Comparison of ENCODE assay signal across 1 cellular context in the genomic region with DNA sequence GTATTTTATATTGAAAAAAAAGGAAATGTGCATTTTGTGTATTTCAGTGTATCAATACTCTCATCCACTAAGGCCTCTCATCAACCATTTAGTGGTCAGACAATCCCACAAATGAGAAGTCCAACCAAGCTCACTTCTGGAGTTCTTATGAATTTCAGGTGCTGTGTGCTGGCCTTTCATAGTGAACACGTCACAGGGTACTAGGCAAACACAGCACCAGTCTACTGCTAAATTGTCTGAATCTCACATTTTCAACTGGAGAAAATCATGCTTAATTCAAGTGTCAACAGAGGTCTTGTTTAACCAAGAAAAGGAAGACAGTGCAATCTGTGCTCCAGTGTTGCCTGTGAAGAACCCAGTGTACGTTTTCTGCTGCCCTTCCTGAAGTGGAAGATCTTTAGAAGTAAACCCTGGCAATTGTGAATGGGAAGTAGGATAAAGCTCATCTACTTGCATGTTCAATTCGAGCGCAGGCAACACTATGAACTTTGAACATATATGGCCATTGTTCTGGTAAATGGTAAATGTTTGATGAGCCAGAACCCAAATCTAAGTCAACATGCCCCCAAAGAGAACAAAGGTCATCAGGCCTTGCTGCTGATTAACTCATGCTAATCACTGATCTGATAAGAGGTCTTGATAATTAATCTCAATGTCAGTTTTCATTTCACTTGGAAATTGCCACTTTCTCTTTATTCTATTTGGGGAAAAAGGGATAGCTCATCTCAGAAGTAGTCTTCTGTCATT.
A peak's percentile ranks its signal among the peaks of the same experiment; 100 is the strongest.
TF ChIP-seq lines count a peak whose summit lies in the region.

No MANE protein-coding gene starts in this region.

TF ChIP-seq in HepG2, 621 proteins besides CTCF, POLR2A, EP300 and RAD21 (continued from another document and continues in another):
- TF ChIP-seq, protein P1, sequence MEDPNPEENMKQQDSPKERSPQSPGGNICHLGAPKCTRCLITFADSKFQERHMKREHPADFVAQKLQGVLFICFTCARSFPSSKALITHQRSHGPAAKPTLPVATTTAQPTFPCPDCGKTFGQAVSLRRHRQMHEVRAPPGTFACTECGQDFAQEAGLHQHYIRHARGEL (CRISPR knock-in tag; IDR thresholded peaks at IDR 0.05) = no peak
- TF ChIP-seq, protein P2, sequence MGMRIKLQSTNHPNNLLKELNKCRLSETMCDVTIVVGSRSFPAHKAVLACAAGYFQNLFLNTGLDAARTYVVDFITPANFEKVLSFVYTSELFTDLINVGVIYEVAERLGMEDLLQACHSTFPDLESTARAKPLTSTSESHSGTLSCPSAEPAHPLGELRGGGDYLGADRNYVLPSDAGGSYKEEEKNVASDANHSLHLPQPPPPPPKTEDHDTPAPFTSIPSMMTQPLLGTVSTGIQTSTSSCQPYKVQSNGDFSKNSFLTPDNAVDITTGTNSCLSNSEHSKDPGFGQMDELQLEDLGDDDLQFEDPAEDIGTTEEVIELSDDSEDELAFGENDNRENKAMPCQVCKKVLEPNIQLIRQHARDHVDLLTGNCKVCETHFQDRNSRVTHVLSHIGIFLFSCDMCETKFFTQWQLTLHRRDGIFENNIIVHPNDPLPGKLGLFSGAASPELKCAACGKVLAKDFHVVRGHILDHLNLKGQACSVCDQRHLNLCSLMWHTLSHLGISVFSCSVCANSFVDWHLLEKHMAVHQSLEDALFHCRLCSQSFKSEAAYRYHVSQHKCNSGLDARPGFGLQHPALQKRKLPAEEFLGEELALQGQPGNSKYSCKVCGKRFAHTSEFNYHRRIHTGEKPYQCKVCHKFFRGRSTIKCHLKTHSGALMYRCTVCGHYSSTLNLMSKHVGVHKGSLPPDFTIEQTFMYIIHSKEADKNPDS (CRISPR knock-in tag; IDR thresholded peaks at IDR 0.05) = no peak
- TF ChIP-seq ZNF317 (CRISPR knock-in tag; IDR thresholded peaks at IDR 0.05) (peak; percentile 83), HOXA5 (CRISPR knock-in tag; IDR thresholded peaks at IDR 0.05) (peak; percentile 20; the same call in 1 of the 2 replicates), CBX2 (IDR thresholded peaks at IDR 0.05; ENCODE audit: low read depth, low read length) (no peak), CBX2 (CRISPR knock-in tag; IDR thresholded peaks at IDR 0.05; ENCODE audit: low read depth) (no peak), NFE2 (CRISPR knock-in tag; IDR thresholded peaks at IDR 0.05) (no peak), KAT2B (IDR thresholded peaks at IDR 0.05; ENCODE audit: borderline replicate concordance, low read depth, low read length) (no peak), ZNF629 (CRISPR knock-in tag; conservative IDR thresholded peaks at IDR 0.05) (no peak; the same call in 1 of the 2 replicates), MEF2D (CRISPR knock-in tag; IDR thresholded peaks at IDR 0.05) (peak; percentile 84), GLI4 (CRISPR knock-in tag; IDR thresholded peaks at IDR 0.05; ENCODE audit: borderline replicate concordance) (peak; percentile 80; the same call in 1 of the 2 replicates), TCF7 (IDR thresholded peaks at IDR 0.05; ENCODE audit: low read depth) (peak; percentile 76), ZNF3 (CRISPR knock-in tag; IDR thresholded peaks at IDR 0.05) (no peak), POLR2G (IDR thresholded peaks at IDR 0.05; ENCODE audit: low read depth, low read length) (peak; percentile 74), ZSCAN21 (CRISPR knock-in tag; IDR thresholded peaks at IDR 0.05; ENCODE audit: borderline replicate concordance) (no peak), NFYC (CRISPR knock-in tag; IDR thresholded peaks at IDR 0.05) (peak; percentile 32; the same call in 1 of the 2 replicates), ZNF891 (CRISPR knock-in tag; IDR thresholded peaks at IDR 0.05) (no peak), ARNT2 (CRISPR knock-in tag; IDR thresholded peaks at IDR 0.05; ENCODE audit: low read depth) (no peak), JUNB (CRISPR knock-in tag; IDR thresholded peaks at IDR 0.05; ENCODE audit: borderline replicate concordance) (no peak), RARG (CRISPR knock-in tag; IDR thresholded peaks at IDR 0.05; ENCODE audit: low read depth) (no peak), ZBTB7A (CRISPR knock-in tag; IDR thresholded peaks at IDR 0.05) (no peak), MATR3 (CRISPR knock-in tag; IDR thresholded peaks at IDR 0.05) (no peak), SAP130 (CRISPR knock-in tag; IDR thresholded peaks at IDR 0.05; ENCODE audit: low read depth) (peak; percentile 64), RAD51 (IDR thresholded peaks at IDR 0.05; ENCODE audit: borderline replicate concordance) (no peak), GFI1 (CRISPR knock-in tag; IDR thresholded peaks at IDR 0.05; ENCODE audit: borderline replicate concordance) (peak; percentile 92), KDM6A (CRISPR knock-in tag; IDR thresholded peaks at IDR 0.05; ENCODE audit: low read depth) (peak; percentile 99), ZNF10 (CRISPR knock-in tag; IDR thresholded peaks at IDR 0.05; ENCODE audit: borderline replicate concordance, low read depth) (no peak), ZNF839 (CRISPR knock-in tag; IDR thresholded peaks at IDR 0.05; ENCODE audit: borderline replicate concordance) (no peak), RXRB (CRISPR knock-in tag; IDR thresholded peaks at IDR 0.05; ENCODE audit: borderline replicate concordance) (peak; percentile 94), U2AF2 (IDR thresholded peaks at IDR 0.05; ENCODE audit: low read depth, low read length) (no peak), ZNF138 (CRISPR knock-in tag; IDR thresholded peaks at IDR 0.05; ENCODE audit: low read depth) (no peak), MTA3 (CRISPR knock-in tag; IDR thresholded peaks at IDR 0.05) (no peak), ZNF282 (IDR thresholded peaks at IDR 0.05; ENCODE audit: partially characterized antibody) (no peak)
- TF ChIP-seq, protein P3, sequence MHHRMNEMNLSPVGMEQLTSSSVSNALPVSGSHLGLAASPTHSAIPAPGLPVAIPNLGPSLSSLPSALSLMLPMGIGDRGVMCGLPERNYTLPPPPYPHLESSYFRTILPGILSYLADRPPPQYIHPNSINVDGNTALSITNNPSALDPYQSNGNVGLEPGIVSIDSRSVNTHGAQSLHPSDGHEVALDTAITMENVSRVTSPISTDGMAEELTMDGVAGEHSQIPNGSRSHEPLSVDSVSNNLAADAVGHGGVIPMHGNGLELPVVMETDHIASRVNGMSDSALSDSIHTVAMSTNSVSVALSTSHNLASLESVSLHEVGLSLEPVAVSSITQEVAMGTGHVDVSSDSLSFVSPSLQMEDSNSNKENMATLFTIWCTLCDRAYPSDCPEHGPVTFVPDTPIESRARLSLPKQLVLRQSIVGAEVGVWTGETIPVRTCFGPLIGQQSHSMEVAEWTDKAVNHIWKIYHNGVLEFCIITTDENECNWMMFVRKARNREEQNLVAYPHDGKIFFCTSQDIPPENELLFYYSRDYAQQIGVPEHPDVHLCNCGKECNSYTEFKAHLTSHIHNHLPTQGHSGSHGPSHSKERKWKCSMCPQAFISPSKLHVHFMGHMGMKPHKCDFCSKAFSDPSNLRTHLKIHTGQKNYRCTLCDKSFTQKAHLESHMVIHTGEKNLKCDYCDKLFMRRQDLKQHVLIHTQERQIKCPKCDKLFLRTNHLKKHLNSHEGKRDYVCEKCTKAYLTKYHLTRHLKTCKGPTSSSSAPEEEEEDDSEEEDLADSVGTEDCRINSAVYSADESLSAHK (CRISPR knock-in tag; IDR thresholded peaks at IDR 0.05; ENCODE audit: borderline replicate concordance) = no peak
- TF ChIP-seq, protein P4, sequence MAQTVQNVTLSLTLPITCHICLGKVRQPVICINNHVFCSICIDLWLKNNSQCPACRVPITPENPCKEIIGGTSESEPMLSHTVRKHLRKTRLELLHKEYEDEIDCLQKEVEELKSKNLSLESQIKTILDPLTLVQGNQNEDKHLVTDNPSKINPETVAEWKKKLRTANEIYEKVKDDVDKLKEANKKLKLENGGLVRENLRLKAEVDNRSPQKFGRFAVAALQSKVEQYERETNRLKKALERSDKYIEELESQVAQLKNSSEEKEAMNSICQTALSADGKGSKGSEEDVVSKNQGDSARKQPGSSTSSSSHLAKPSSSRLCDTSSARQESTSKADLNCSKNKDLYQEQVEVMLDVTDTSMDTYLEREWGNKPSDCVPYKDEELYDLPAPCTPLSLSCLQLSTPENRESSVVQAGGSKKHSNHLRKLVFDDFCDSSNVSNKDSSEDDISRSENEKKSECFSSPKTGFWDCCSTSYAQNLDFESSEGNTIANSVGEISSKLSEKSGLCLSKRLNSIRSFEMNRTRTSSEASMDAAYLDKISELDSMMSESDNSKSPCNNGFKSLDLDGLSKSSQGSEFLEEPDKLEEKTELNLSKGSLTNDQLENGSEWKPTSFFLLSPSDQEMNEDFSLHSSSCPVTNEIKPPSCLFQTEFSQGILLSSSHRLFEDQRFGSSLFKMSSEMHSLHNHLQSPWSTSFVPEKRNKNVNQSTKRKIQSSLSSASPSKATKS (CRISPR knock-in tag; IDR thresholded peaks at IDR 0.05) = no peak
- TF ChIP-seq, protein P5, sequence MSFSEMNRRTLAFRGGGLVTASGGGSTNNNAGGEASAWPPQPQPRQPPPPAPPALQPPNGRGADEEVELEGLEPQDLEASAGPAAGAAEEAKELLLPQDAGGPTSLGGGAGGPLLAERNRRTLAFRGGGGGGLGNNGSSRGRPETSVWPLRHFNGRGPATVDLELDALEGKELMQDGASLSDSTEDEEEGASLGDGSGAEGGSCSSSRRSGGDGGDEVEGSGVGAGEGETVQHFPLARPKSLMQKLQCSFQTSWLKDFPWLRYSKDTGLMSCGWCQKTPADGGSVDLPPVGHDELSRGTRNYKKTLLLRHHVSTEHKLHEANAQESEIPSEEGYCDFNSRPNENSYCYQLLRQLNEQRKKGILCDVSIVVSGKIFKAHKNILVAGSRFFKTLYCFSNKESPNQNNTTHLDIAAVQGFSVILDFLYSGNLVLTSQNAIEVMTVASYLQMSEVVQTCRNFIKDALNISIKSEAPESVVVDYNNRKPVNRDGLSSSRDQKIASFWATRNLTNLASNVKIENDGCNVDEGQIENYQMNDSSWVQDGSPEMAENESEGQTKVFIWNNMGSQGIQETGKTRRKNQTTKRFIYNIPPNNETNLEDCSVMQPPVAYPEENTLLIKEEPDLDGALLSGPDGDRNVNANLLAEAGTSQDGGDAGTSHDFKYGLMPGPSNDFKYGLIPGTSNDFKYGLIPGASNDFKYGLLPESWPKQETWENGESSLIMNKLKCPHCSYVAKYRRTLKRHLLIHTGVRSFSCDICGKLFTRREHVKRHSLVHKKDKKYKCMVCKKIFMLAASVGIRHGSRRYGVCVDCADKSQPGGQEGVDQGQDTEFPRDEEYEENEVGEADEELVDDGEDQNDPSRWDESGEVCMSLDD (CRISPR knock-in tag; IDR thresholded peaks at IDR 0.05; ENCODE audit: borderline replicate concordance) = no peak
- TF ChIP-seq, protein P6, sequence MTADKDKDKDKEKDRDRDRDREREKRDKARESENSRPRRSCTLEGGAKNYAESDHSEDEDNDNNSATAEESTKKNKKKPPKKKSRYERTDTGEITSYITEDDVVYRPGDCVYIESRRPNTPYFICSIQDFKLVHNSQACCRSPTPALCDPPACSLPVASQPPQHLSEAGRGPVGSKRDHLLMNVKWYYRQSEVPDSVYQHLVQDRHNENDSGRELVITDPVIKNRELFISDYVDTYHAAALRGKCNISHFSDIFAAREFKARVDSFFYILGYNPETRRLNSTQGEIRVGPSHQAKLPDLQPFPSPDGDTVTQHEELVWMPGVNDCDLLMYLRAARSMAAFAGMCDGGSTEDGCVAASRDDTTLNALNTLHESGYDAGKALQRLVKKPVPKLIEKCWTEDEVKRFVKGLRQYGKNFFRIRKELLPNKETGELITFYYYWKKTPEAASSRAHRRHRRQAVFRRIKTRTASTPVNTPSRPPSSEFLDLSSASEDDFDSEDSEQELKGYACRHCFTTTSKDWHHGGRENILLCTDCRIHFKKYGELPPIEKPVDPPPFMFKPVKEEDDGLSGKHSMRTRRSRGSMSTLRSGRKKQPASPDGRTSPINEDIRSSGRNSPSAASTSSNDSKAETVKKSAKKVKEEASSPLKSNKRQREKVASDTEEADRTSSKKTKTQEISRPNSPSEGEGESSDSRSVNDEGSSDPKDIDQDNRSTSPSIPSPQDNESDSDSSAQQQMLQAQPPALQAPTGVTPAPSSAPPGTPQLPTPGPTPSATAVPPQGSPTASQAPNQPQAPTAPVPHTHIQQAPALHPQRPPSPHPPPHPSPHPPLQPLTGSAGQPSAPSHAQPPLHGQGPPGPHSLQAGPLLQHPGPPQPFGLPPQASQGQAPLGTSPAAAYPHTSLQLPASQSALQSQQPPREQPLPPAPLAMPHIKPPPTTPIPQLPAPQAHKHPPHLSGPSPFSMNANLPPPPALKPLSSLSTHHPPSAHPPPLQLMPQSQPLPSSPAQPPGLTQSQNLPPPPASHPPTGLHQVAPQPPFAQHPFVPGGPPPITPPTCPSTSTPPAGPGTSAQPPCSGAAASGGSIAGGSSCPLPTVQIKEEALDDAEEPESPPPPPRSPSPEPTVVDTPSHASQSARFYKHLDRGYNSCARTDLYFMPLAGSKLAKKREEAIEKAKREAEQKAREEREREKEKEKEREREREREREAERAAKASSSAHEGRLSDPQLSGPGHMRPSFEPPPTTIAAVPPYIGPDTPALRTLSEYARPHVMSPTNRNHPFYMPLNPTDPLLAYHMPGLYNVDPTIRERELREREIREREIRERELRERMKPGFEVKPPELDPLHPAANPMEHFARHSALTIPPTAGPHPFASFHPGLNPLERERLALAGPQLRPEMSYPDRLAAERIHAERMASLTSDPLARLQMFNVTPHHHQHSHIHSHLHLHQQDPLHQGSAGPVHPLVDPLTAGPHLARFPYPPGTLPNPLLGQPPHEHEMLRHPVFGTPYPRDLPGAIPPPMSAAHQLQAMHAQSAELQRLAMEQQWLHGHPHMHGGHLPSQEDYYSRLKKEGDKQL (CRISPR knock-in tag; IDR thresholded peaks at IDR 0.05; ENCODE audit: low read depth) = peak; percentile 81
- TF ChIP-seq, protein P7, sequence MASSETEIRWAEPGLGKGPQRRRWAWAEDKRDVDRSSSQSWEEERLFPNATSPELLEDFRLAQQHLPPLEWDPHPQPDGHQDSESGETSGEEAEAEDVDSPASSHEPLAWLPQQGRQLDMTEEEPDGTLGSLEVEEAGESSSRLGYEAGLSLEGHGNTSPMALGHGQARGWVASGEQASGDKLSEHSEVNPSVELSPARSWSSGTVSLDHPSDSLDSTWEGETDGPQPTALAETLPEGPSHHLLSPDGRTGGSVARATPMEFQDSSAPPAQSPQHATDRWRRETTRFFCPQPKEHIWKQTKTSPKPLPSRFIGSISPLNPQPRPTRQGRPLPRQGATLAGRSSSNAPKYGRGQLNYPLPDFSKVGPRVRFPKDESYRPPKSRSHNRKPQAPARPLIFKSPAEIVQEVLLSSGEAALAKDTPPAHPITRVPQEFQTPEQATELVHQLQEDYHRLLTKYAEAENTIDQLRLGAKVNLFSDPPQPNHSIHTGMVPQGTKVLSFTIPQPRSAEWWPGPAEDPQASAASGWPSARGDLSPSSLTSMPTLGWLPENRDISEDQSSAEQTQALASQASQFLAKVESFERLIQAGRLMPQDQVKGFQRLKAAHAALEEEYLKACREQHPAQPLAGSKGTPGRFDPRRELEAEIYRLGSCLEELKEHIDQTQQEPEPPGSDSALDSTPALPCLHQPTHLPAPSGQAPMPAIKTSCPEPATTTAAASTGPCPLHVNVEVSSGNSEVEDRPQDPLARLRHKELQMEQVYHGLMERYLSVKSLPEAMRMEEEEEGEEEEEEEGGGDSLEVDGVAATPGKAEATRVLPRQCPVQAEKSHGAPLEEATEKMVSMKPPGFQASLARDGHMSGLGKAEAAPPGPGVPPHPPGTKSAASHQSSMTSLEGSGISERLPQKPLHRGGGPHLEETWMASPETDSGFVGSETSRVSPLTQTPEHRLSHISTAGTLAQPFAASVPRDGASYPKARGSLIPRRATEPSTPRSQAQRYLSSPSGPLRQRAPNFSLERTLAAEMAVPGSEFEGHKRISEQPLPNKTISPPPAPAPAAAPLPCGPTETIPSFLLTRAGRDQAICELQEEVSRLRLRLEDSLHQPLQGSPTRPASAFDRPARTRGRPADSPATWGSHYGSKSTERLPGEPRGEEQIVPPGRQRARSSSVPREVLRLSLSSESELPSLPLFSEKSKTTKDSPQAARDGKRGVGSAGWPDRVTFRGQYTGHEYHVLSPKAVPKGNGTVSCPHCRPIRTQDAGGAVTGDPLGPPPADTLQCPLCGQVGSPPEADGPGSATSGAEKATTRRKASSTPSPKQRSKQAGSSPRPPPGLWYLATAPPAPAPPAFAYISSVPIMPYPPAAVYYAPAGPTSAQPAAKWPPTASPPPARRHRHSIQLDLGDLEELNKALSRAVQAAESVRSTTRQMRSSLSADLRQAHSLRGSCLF (CRISPR knock-in tag; IDR thresholded peaks at IDR 0.05; ENCODE audit: borderline replicate concordance) = no peak
